ENCODE assay signal across 8 cellular contexts in the genomic region with DNA sequence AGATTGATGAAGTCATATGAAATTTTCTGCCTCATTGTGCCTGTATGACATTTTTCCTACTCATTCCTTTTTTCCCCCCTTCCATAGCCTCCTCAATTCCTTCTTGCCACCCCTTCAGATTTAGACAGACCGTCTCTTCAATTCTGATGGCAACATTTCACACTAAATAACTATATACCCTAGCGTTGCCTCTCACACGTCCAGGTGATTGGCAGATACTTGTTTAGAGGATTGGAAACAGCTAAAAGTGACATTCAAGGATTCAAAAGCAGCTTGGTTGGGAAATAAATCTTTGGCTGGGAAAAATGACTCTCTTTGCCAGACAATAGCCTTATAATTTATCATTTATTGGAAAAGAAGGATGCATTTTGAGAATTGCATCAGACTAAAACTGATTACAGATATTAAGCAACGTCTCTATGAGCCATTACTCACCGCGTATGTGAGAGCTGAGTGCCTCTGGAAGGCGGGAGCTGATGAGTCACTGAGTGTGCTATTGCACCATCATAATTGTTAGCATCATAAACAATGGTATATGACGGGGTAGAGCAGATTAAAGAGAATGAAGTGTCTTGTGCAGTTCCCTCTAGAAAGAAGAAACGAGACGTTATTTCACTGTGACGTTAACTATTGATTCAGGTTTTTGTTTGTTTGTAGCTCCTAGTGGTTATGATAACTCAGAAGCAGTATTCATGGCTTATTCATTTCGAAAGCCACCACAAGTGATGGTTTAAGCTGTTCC.
DNase-seq lines count a peak whose midpoint lies in the region; ATAC-seq, FAIRE-seq and TF ChIP-seq lines count a peak whose summit lies in the region.

No MANE protein-coding gene starts in this region.

- no peaks in the 10 kb centered on the region for H3K27me3 Mint-ChIP-seq in astrocyte (ENCODE audit: low read depth, unreplicated experiment)

- peaks cover 7% of the 10 kb centered on the region for H3K4me1 Mint-ChIP-seq in astrocyte (ENCODE audit: low read depth, unreplicated experiment)

- H3K9ac ChIP-seq in astrocyte (ENCODE audit: low read length): peak overlapping the region; percentile 34

- no peaks in the 10 kb centered on the region for H4K20me1 ChIP-seq in astrocyte (ENCODE audit: insufficient read depth, low read length)

- H3K9me3 ChIP-seq in astrocyte (ENCODE audit: insufficient read depth, low read depth, low read length) (no peaks in the 10 kb centered on the region), testis (no peaks in the 10 kb centered on the region)
- H3K9me3 ChIP-seq in effector memory CD4-positive, alpha-beta T cell (ENCODE audit: control insufficient read depth, low read length): no peaks in the 10 kb centered on the region

- H3K9me3 Mint-ChIP-seq in astrocyte (ENCODE audit: unreplicated experiment): peaks cover 2% of the 10 kb centered on the region

- peak; percentile 88 for FAIRE-seq in astrocyte (lab: Jason Lieb, UNC)

- H3K27ac Mint-ChIP-seq in astrocyte (ENCODE audit: unreplicated experiment): peak overlapping the region; percentile 95

- H3K27ac ChIP-seq in astrocyte (ENCODE audit: low read depth, low read length) (peak overlapping the region; percentile 24), testis (no peak overlapping the region)
- H3K27ac ChIP-seq in effector memory CD4-positive, alpha-beta T cell (ENCODE audit: insufficient read depth, low read length, poor library complexity, severe bottlenecking): no peak overlapping the region

- DNase-seq in ELR (ENCODE audit: low read depth): peak; percentile 98
- DNase-seq in NB4 (ENCODE audit: low read depth): peak; percentile 94
- DNase-seq in astrocyte (ENCODE audit: low read depth): peak; percentile 96
- DNase-seq in non-pigmented ciliary epithelial cell (ENCODE audit: low read depth): peak; percentile 97
- DNase-seq in effector memory CD4-positive, alpha-beta T cell: no peak
- DNase-seq in testis: no peak
- no peak for DNase-seq in HuH-7.5 (ENCODE audit: low spot score)

- no peaks in the 10 kb centered on the region for H3K36me3 Mint-ChIP-seq in astrocyte (ENCODE audit: low read depth, unreplicated experiment)

- H3K4me3 ChIP-seq in NB4 (ENCODE audit: low read depth, low read length): peak overlapping the region; percentile 30
- H3K4me3 ChIP-seq in astrocyte (ENCODE audit: insufficient read depth, low read depth, low read length): no peak overlapping the region
- H3K4me3 ChIP-seq in effector memory CD4-positive, alpha-beta T cell (ENCODE audit: insufficient read depth, low read depth, low read length, poor library complexity, severe bottlenecking): no peak overlapping the region
- H3K4me3 ChIP-seq in testis: no peak overlapping the region

- WGBS in testis, 2 donors: 75 to 76% methylated on average over 12 of the region's 12 CpGs

- intact Hi-C loops in testis (cut with DNase I; ENCODE audit: low total_unique reads): no loop called here

- no peak overlapping the region for H3K4me3 Mint-ChIP-seq in astrocyte (ENCODE audit: unreplicated experiment)

- ATAC-seq in HG03039 (IDR thresholded peaks at IDR 0.05; ENCODE audit: unreplicated experiment): no peak

- H3K36me3 ChIP-seq in astrocyte (ENCODE audit: insufficient read depth, low read length): no peaks in the 10 kb centered on the region
- H3K36me3 ChIP-seq in effector memory CD4-positive, alpha-beta T cell (ENCODE audit: control insufficient read depth, insufficient read depth, low read length): no peaks in the 10 kb centered on the region
- H3K36me3 ChIP-seq in testis (ENCODE audit: low read depth, missing control alignments): no peaks in the 10 kb centered on the region

- H3K79me2 ChIP-seq in astrocyte (ENCODE audit: insufficient read depth, low read length): no peaks in the 10 kb centered on the region

- peak overlapping the region; percentile 53 for H3K4me2 ChIP-seq in astrocyte (ENCODE audit: low read length)

- no peak for TF ChIP-seq CTCF in NB4 (IDR thresholded peaks at IDR 0.05; ENCODE audit: low read depth, low read length)
- no peak for TF ChIP-seq CTCF in astrocyte (IDR thresholded peaks at IDR 0.05; ENCODE audit: insufficient read depth, low read depth, low read length)
- no peak for TF ChIP-seq CTCF in testis (IDR thresholded peaks at IDR 0.05)

- H3K27me3 ChIP-seq in astrocyte (ENCODE audit: insufficient read depth, low read length) (no peaks in the 10 kb centered on the region), testis (no peaks in the 10 kb centered on the region)
- no peaks in the 10 kb centered on the region for H3K27me3 ChIP-seq in effector memory CD4-positive, alpha-beta T cell (replicated peaks; ENCODE audit: control insufficient read depth, insufficient read depth, low read length, poor library complexity, severe bottlenecking)

- TF ChIP-seq POLR2A in NB4 (IDR thresholded peaks at IDR 0.05; ENCODE audit: extremely low read depth, insufficient read length) (no peak), testis (IDR thresholded peaks at IDR 0.05) (no peak)

- H2AFZ ChIP-seq in astrocyte (ENCODE audit: low read depth, low read length): no peak overlapping the region

- H3K4me1 ChIP-seq in astrocyte (ENCODE audit: insufficient read depth, low read length) (peaks cover 3% of the 10 kb centered on the region), testis (no peaks in the 10 kb centered on the region)
- H3K4me1 ChIP-seq in effector memory CD4-positive, alpha-beta T cell (ENCODE audit: control insufficient read depth, insufficient read depth, low read length, poor library complexity, severe bottlenecking): no peaks in the 10 kb centered on the region

Comparison
In these comparisons a context has a peak if more than half of its experiments do, and no peak if none do; other contexts are left out.
1. DNase-seq: peak in ELR (single experiment), NB4 (single experiment), astrocyte (single experiment) and non-pigmented ciliary epithelial cell (single experiment); none in effector memory CD4-positive, alpha-beta T cell (0 of 3), testis (single experiment) and HuH-7.5 (single experiment).